In genomic region chr10:108392286-108392685, GRCh38 we compare ENCODE assay signal across 22 cellular contexts.
A peak's percentile ranks its signal among the peaks of the same experiment; 100 is the strongest.
DNase-seq lines count a peak whose midpoint lies in the region; ATAC-seq and TF ChIP-seq lines count a peak whose summit lies in the region.
"Had no signal": no experiment of that assay in that cellular context is flagged by ENCODE, and none has a peak within 500 bp of the region (broad histone marks: within the 10 kb centered on the region; RNA-seq: fewer than 3 reads in every experiment).

No MANE protein-coding gene starts in this region.

- H3K4me1 ChIP-seq in GM23248 (ENCODE audit: insufficient read depth) = peaks cover 43% of the 10 kb centered on the region
- H3K4me1 ChIP-seq in heart right ventricle = no peaks in the 10 kb centered on the region
- H3K4me1 ChIP-seq: gastroesophageal sphincter, upper lobe of left lung had no signal

- H2AFZ ChIP-seq in GM23248 = no peak overlapping the region

- no peaks in the 10 kb centered on the region for H3K27me3 ChIP-seq in GM23248 (replicated peaks; ENCODE audit: insufficient read depth)
- no peaks in the 10 kb centered on the region for H3K27me3 ChIP-seq in heart right ventricle
- H3K27me3 ChIP-seq: gastroesophageal sphincter, upper lobe of left lung had no signal

- ATAC-seq in SK-N-SH treated with all-trans-retinoic acid at 6 μM for 48 hours (peak; percentile 76), heart right ventricle (no peak)
- no peak for ATAC-seq in activated CD8-positive, alpha-beta T cell treated with anti-CD3 and anti-CD28 coated beads, Interleukin-2, amount 10 ng/mL, durations not matched to agents 7 days and 5 days
- ATAC-seq: effector memory CD8-positive, alpha-beta T cell; gastroesophageal sphincter; Panc1 had no signal

- H3K4me1 Mint-ChIP-seq in mesothelial cell of epicardium = peaks cover 11% of the 10 kb centered on the region
- no peaks in the 10 kb centered on the region for H3K4me1 Mint-ChIP-seq in activated CD8-positive, alpha-beta T cell treated with anti-CD3 and anti-CD28 coated beads, Interleukin-2, amount 10 ng/mL, durations not matched to agents 7 days and 5 days (ENCODE audit: low read depth)
- H3K4me1 Mint-ChIP-seq: activated CD4-positive, alpha-beta T cell treated with anti-CD3 and anti-CD28 coated beads, Interleukin-2, amount 10 ng/mL, durations not matched to agents 7 days and 5 days had no signal

- H3K36me3 Mint-ChIP-seq in mesothelial cell of epicardium = no peaks in the 10 kb centered on the region
- no peaks in the 10 kb centered on the region for H3K36me3 Mint-ChIP-seq in activated CD8-positive, alpha-beta T cell treated with anti-CD3 and anti-CD28 coated beads, Interleukin-2, amount 10 ng/mL, durations not matched to agents 7 days and 5 days (ENCODE audit: low read depth)

- H3K27me3 Mint-ChIP-seq in mesothelial cell of epicardium (ENCODE audit: low read depth) = peaks cover 4% of the 10 kb centered on the region
- no peaks in the 10 kb centered on the region for H3K27me3 Mint-ChIP-seq in activated CD8-positive, alpha-beta T cell treated with anti-CD3 and anti-CD28 coated beads, Interleukin-2, amount 10 ng/mL, durations not matched to agents 7 days and 5 days (ENCODE audit: low read depth)
- H3K27me3 Mint-ChIP-seq: activated CD4-positive, alpha-beta T cell treated with anti-CD3 and anti-CD28 coated beads, Interleukin-2, amount 10 ng/mL, durations not matched to agents 7 days and 5 days; effector memory CD8-positive, alpha-beta T cell had no signal

- H3K79me2 ChIP-seq in GM23248 (ENCODE audit: insufficient read depth) = no peaks in the 10 kb centered on the region

- intact Hi-C loops in heart right ventricle (cut with DNase I) = no loop called here

- CTCF ChIA-PET in activated CD8-positive, alpha-beta T cell treated with anti-CD3 and anti-CD28 coated beads, Interleukin-2, amount 10 ng/mL, durations not matched to agents 7 days and 5 days (lab: Charles Lee) = no interaction called here

- H4K20me1 ChIP-seq in GM23248 (ENCODE audit: insufficient read depth) = no peaks in the 10 kb centered on the region

- H3K4me3 ChIP-seq in GM23248 (no peak overlapping the region), skeletal muscle cell (ENCODE audit: low read depth, low read length) (no peak overlapping the region), heart right ventricle (no peak overlapping the region)
- H3K4me3 ChIP-seq: gastroesophageal sphincter, upper lobe of left lung had no signal

- H3K27ac Mint-ChIP-seq in mesothelial cell of epicardium = no peak overlapping the region
- no peak overlapping the region for H3K27ac Mint-ChIP-seq in activated CD8-positive, alpha-beta T cell treated with anti-CD3 and anti-CD28 coated beads, Interleukin-2, amount 10 ng/mL, durations not matched to agents 7 days and 5 days
- H3K27ac Mint-ChIP-seq: activated CD4-positive, alpha-beta T cell treated with anti-CD3 and anti-CD28 coated beads, Interleukin-2, amount 10 ng/mL, durations not matched to agents 7 days and 5 days; effector memory CD8-positive, alpha-beta T cell; nephron had no signal

- no peak overlapping the region for H3K4me3 Mint-ChIP-seq in mesothelial cell of epicardium
- H3K4me3 Mint-ChIP-seq in activated CD8-positive, alpha-beta T cell treated with anti-CD3 and anti-CD28 coated beads, Interleukin-2, amount 10 ng/mL, durations not matched to agents 7 days and 5 days = no peak overlapping the region
- H3K4me3 Mint-ChIP-seq: activated CD4-positive, alpha-beta T cell treated with anti-CD3 and anti-CD28 coated beads, Interleukin-2, amount 10 ng/mL, durations not matched to agents 7 days and 5 days; effector memory CD8-positive, alpha-beta T cell; nephron had no signal

- in situ Hi-C loops in GM23248 (cut with MboI) = no loop called here

- H3K4me2 ChIP-seq in GM23248 (ENCODE audit: unreplicated experiment) = peak overlapping the region; percentile 47

- DNase-seq in GM23248 (peak; percentile 82), fibroblast of gingiva (ENCODE audit: low read depth) (peak; percentile 7), skeletal muscle cell (ENCODE audit: low read depth) (peak; percentile 35), heart right ventricle (no peak), mesothelial cell of epicardium (ENCODE audit: low spot score in 2 of 2, unreplicated experiment in 2 of 2) (no peak)
- DNase-seq in stimulated activated CD4-positive, alpha-beta T cell treated with anti-CD3 and anti-CD28 coated beads, Interleukin-4, amount 100 ng/mL, for 24 hours = no peak
- DNase-seq in activated CD8-positive, alpha-beta T cell treated with anti-CD3 and anti-CD28 coated beads, Interleukin-2, amount 10 ng/mL, durations not matched to agents 7 days and 5 days = no peak
- DNase-seq: activated CD4-positive, alpha-beta T cell treated with anti-CD3 and anti-CD28 coated beads, Interleukin-2, amount 10 ng/mL, durations not matched to agents 7 days and 5 days; activated CD8-positive, alpha-beta memory T cell treated with anti-CD3 and anti-CD28 coated beads, Interleukin-2, amount 50 U/mL, for 4 hours; activated effector memory CD4-positive, alpha-beta T cell treated with Interleukin-2 at 50 U/mL for 16 hours; amygdala; C1 segment of cervical spinal cord; DMS 273 treated with DMSO at 0.1 percent for 48 hours; effector memory CD8-positive, alpha-beta T cell; NCI-H187 treated with DMSO at 0.1 percent for 48 hours; NCI-H226; posterior cingulate gyrus; upper lobe of left lung had no signal

- H3K36me3 ChIP-seq in GM23248 (ENCODE audit: low read depth) (no peaks in the 10 kb centered on the region), heart right ventricle (no peaks in the 10 kb centered on the region)
- H3K36me3 ChIP-seq: gastroesophageal sphincter, upper lobe of left lung had no signal

- no peaks in the 10 kb centered on the region for H3K9me3 ChIP-seq in GM23248 (ENCODE audit: low read depth)
- H3K9me3 ChIP-seq in heart right ventricle = no peaks in the 10 kb centered on the region
- H3K9me3 ChIP-seq: gastroesophageal sphincter, upper lobe of left lung had no signal

- POLR2A ChIA-PET in activated CD8-positive, alpha-beta T cell treated with anti-CD3 and anti-CD28 coated beads, Interleukin-2, amount 10 ng/mL, durations not matched to agents 7 days and 5 days (lab: Charles Lee) = no interaction called here

- H3K27ac ChIP-seq in GM23248 (peak overlapping the region; percentile 60), heart right ventricle (no peak overlapping the region)
- H3K27ac ChIP-seq: gastroesophageal sphincter, upper lobe of left lung had no signal

- no peaks in the 10 kb centered on the region for H3K9me2 ChIP-seq in GM23248 (ENCODE audit: insufficient read depth)

- peaks cover 34% of the 10 kb centered on the region for H3F3A ChIP-seq in GM23248 (ENCODE audit: insufficient read depth)

- WGBS in GM23248 (ENCODE audit: low coverage in 1 of 2, low lambda C conversion rate in 2 of 2, missing lambda C conversion rate in 2 of 2), 2 experiments = 0% methylated on average over 1 of the region's 1 CpG
- WGBS in heart right ventricle, 2 donors = 32 to 50% methylated on average over 1 of the region's 1 CpG

- no peaks in the 10 kb centered on the region for H3K9me3 Mint-ChIP-seq in mesothelial cell of epicardium
- H3K9me3 Mint-ChIP-seq in activated CD8-positive, alpha-beta T cell treated with anti-CD3 and anti-CD28 coated beads, Interleukin-2, amount 10 ng/mL, durations not matched to agents 7 days and 5 days (ENCODE audit: insufficient read depth) = peaks cover 5% of the 10 kb centered on the region
- H3K9me3 Mint-ChIP-seq: activated CD4-positive, alpha-beta T cell treated with anti-CD3 and anti-CD28 coated beads, Interleukin-2, amount 10 ng/mL, durations not matched to agents 7 days and 5 days; nephron had no signal

- H3K9ac ChIP-seq in GM23248 = no peak overlapping the region

- TF ChIP-seq CTCF in heart right ventricle (IDR thresholded peaks at IDR 0.05) (no peak), mesothelial cell of epicardium (IDR thresholded peaks at IDR 0.05; ENCODE audit: unreplicated experiment) (no peak)

TF ChIP-seq in SK-N-SH treated with all-trans-retinoic acid at 6 μM for 48 hours, 23 proteins besides CTCF, POLR2A, EP300 and RAD21:
- TF ChIP-seq TCF4 (CRISPR knock-in tag; IDR thresholded peaks at IDR 0.05; ENCODE audit: borderline replicate concordance) (no peak), ISL1 (CRISPR knock-in tag; IDR thresholded peaks at IDR 0.05) (peak; percentile 38; the same call in 1 of the 2 replicates)

Comparison
In these comparisons a context has a peak if more than half of its experiments do, and no peak if none do; other contexts are left out.
1. DNase-seq: peak in GM23248 (single experiment), fibroblast of gingiva (single experiment) and skeletal muscle cell (single experiment); none in heart right ventricle (0 of 2), mesothelial cell of epicardium (0 of 2), stimulated activated CD4-positive, alpha-beta T cell treated with anti-CD3 and anti-CD28 coated beads, Interleukin-4, amount 100 ng/mL, for 24 hours (single experiment) and activated CD8-positive, alpha-beta T cell treated with anti-CD3 and anti-CD28 coated beads, Interleukin-2, amount 10 ng/mL, durations not matched to agents 7 days and 5 days (single experiment).